ENCODE assay signal across 19 cellular contexts in genomic region chr17:71427801-71428200, GRCh38.
DNase-seq lines count a peak whose midpoint lies in the region; ATAC-seq and TF ChIP-seq lines count a peak whose summit lies in the region.
"Had no signal": no experiment of that assay in that cellular context is flagged by ENCODE, and none has a peak within 500 bp of the region (broad histone marks: within the 10 kb centered on the region; RNA-seq: fewer than 3 reads in every experiment).

No MANE protein-coding gene starts in this region.

- no TSS peak for BruUV-seq in HCT116 (replicated peaks; lab: Mats Ljungman, UMichigan)

- CTCF ChIA-PET in HCT116 (lab: Charles Lee): no interaction called here
- CTCF ChIA-PET in activated naive CD4-positive, alpha-beta T cell treated with anti-CD3 and anti-CD28 coated beads, Interleukin-2, amount 10 ng/mL, durations not matched to agents 7 days and 5 days (lab: Charles Lee): interaction anchor here (0.6 kb wide), 1 partner anchor 67 kb away, joined by 3 read pairs; no protein-coding TSS in a partner anchor
- CTCF ChIA-PET in activated CD8-positive, alpha-beta T cell treated with anti-CD3 and anti-CD28 coated beads for 36 hours (lab: Charles Lee): no interaction called here

- H4K20me1 ChIP-seq in DND-41 (ENCODE audit: insufficient read depth, low read length) (no peaks in the 10 kb centered on the region), HCT116 (ENCODE audit: insufficient read depth) (no peaks in the 10 kb centered on the region)

- H3K9me2 ChIP-seq in HCT116 (ENCODE audit: insufficient read depth): no peaks in the 10 kb centered on the region

- H2AFZ ChIP-seq in DND-41 (ENCODE audit: low read depth, low read length): no peak overlapping the region
- H2AFZ ChIP-seq in HCT116 (ENCODE audit: low read depth, low read length, poor library complexity, severe bottlenecking): peak overlapping the region; percentile 10

- no peak overlapping the region for H3K9ac ChIP-seq in DND-41 (ENCODE audit: low read depth, low read length)
- no peak overlapping the region for H3K9ac ChIP-seq in HCT116 (ENCODE audit: low read length)

- H3K4me3 ChIP-seq in DND-41 (ENCODE audit: low read depth in 1 of 2, low read length in 2 of 2): no peak overlapping the region
- no peak overlapping the region for H3K4me3 ChIP-seq in HCT116 (replicated peaks in 1 of 2; ENCODE audit: low read depth in 1 of 2, low read length in 2 of 2)
- H3K4me3 ChIP-seq in RWPE2 (ENCODE audit: severe bottlenecking): no peak overlapping the region
- H3K4me3 ChIP-seq: K562, Peyer's patch had no signal

- TF ChIP-seq RAD21 in HCT116 (IDR thresholded peaks at IDR 0.05; ENCODE audit: low read depth): 0 out of 2 replicates have a peak, but pooled peaks have one; percentile 3

- H3K9me3 ChIP-seq in DND-41 (ENCODE audit: insufficient read depth, low read length, severe bottlenecking) (peaks cover 6% of the 10 kb centered on the region), HCT116 (ENCODE audit: control insufficient read depth in 1 of 2, insufficient read depth in 1 of 2, low read depth in 1 of 2, low read length in 2 of 2) (peaks cover 0 to 5% of the 10 kb centered on the region in 2 experiments; a peak in 1 of 4 replicates), RWPE2 (ENCODE audit: severe bottlenecking) (peaks cover 4% of the 10 kb centered on the region)
- H3K9me3 ChIP-seq: Caco-2 had no signal

- H3K27ac ChIP-seq in DND-41 (ENCODE audit: low read length) (0 out of 2 replicates have a peak overlapping the region, but pooled peaks have one; percentile 16), HCT116 (ENCODE audit: low read depth, low read length) (no peak overlapping the region), RWPE2 (ENCODE audit: poor library complexity, severe bottlenecking) (peak overlapping the region; percentile 12), foreskin keratinocyte (peak overlapping the region; percentile 96)
- H3K27ac ChIP-seq: Peyer's patch had no signal

- ATAC-seq in DND-41 (ENCODE audit: insufficient read depth, low read depth): no peak
- ATAC-seq in HCT116: no peak
- ATAC-seq in RWPE2 (ENCODE audit: low read depth): no peak
- ATAC-seq in foreskin keratinocyte: no peak
- no peak for ATAC-seq in activated CD8-positive, alpha-beta T cell treated with anti-CD3 and anti-CD28 coated beads for 36 hours
- ATAC-seq: K562, Right ventricle myocardium inferior had no signal

- H3K27ac Mint-ChIP-seq in activated naive CD4-positive, alpha-beta T cell treated with anti-CD3 and anti-CD28 coated beads, Interleukin-2, amount 10 ng/mL, durations not matched to agents 7 days and 5 days: no peak overlapping the region
- no peak overlapping the region for H3K27ac Mint-ChIP-seq in activated CD8-positive, alpha-beta T cell treated with anti-CD3 and anti-CD28 coated beads for 36 hours
- H3K27ac Mint-ChIP-seq: CD4-positive, CD25-positive, alpha-beta regulatory T cell; HFFc6 had no signal

- H3K4me1 Mint-ChIP-seq in activated naive CD4-positive, alpha-beta T cell treated with anti-CD3 and anti-CD28 coated beads, Interleukin-2, amount 10 ng/mL, durations not matched to agents 7 days and 5 days: no peaks in the 10 kb centered on the region
- H3K4me1 Mint-ChIP-seq in activated CD8-positive, alpha-beta T cell treated with anti-CD3 and anti-CD28 coated beads for 36 hours (ENCODE audit: low read depth): no peaks in the 10 kb centered on the region
- H3K4me1 Mint-ChIP-seq: CD4-positive, CD25-positive, alpha-beta regulatory T cell had no signal

- H3K4me2 ChIP-seq in DND-41 (ENCODE audit: insufficient read depth, low read length) (no peak overlapping the region), HCT116 (ENCODE audit: low read length) (no peak overlapping the region)

- H3K36me3 ChIP-seq in DND-41 (ENCODE audit: insufficient read depth, low read length) (no peaks in the 10 kb centered on the region), HCT116 (ENCODE audit: control insufficient read depth in 1 of 2, insufficient read depth in 2 of 2, low read length in 2 of 2) (peaks cover 0 to 8% of the 10 kb centered on the region in 2 experiments; a peak in 1 of 4 replicates), RWPE2 (ENCODE audit: low read depth) (no peaks in the 10 kb centered on the region)
- H3K36me3 ChIP-seq: Peyer's patch had no signal

- H3K4me1 ChIP-seq in DND-41 (ENCODE audit: insufficient read depth, low read length) (peaks cover 33% of the 10 kb centered on the region), HCT116 (ENCODE audit: control insufficient read depth in 1 of 2, insufficient read depth in 2 of 2, low read length in 2 of 2) (peaks cover 19 to 31% of the 10 kb centered on the region in 2 experiments), RWPE2 (ENCODE audit: insufficient read depth, poor library complexity, severe bottlenecking) (peaks cover 37% of the 10 kb centered on the region), foreskin keratinocyte (peaks cover 33% of the 10 kb centered on the region)
- H3K4me1 ChIP-seq: Caco-2, Peyer's patch had no signal

- DNase-seq in DND-41: no peak
- no peak for DNase-seq in HCT116 (ENCODE audit: low read depth, low spot score)
- DNase-seq in RWPE2 (ENCODE audit: low spot score): no peak
- DNase-seq in foreskin keratinocyte: no peak
- no peak for DNase-seq in activated naive CD4-positive, alpha-beta T cell treated with anti-CD3 and anti-CD28 coated beads, Interleukin-2, amount 10 ng/mL, durations not matched to agents 7 days and 5 days
- no peak for DNase-seq in activated CD8-positive, alpha-beta T cell treated with anti-CD3 and anti-CD28 coated beads for 36 hours
- DNase-seq in NCI-H1092 (lab: John Stamatoyannopoulos, UW): no peak
- DNase-seq: Caco-2; CD4-positive, CD25-positive, alpha-beta regulatory T cell; DMS153; HFFc6; NCI-H1092 treated with DMSO at 0.1 percent for 48 hours; NCI-H1436 treated with DMSO at 0.1 percent for 48 hours; NCI-H1930; NCI-H774; NK-92 treated with Interleukin-12 subunit alpha and Interleukin-12 subunit beta, amount 100 ng/mL, for 24 hours; Peyer's patch had no signal

- POLR2A ChIA-PET in HCT116 (lab: Charles Lee): no interaction called here
- POLR2A ChIA-PET in activated CD8-positive, alpha-beta T cell treated with anti-CD3 and anti-CD28 coated beads for 36 hours (lab: Charles Lee): no interaction called here

- no peak overlapping the region for H3K4me3 Mint-ChIP-seq in activated naive CD4-positive, alpha-beta T cell treated with anti-CD3 and anti-CD28 coated beads, Interleukin-2, amount 10 ng/mL, durations not matched to agents 7 days and 5 days
- no peak overlapping the region for H3K4me3 Mint-ChIP-seq in activated CD8-positive, alpha-beta T cell treated with anti-CD3 and anti-CD28 coated beads for 36 hours
- H3K4me3 Mint-ChIP-seq: CD4-positive, CD25-positive, alpha-beta regulatory T cell; HFFc6 had no signal

- intact Hi-C loops in HCT116 (cut with micrococcal nuclease): loop anchor here (10.0 kb wide), 1 partner anchor 57 kb away; no protein-coding TSS in a partner anchor
- intact Hi-C loops in activated CD8-positive, alpha-beta T cell treated with anti-CD3 and anti-CD28 coated beads for 36 hours (cut with micrococcal nuclease): no loop called here

- H3K79me2 ChIP-seq in DND-41 (ENCODE audit: insufficient read depth, low read length) (no peaks in the 10 kb centered on the region), HCT116 (ENCODE audit: insufficient read depth, low read length) (no peaks in the 10 kb centered on the region)

- TF ChIP-seq CTCF in DND-41 (IDR thresholded peaks at IDR 0.05; ENCODE audit: borderline replicate concordance, extremely low read depth, low read length, poor library complexity, severe bottlenecking) (no peak), HCT116 (IDR thresholded peaks at IDR 0.05 in 2 of 3, conservative IDR thresholded peaks at IDR 0.05 in 1 of 3; ENCODE audit: borderline replicate concordance in 1 of 3, insufficient read depth in 1 of 3, low read depth in 2 of 3, low read length in 2 of 3) (no peak), RWPE2 (IDR thresholded peaks at IDR 0.05; ENCODE audit: poor library complexity, severe bottlenecking) (no peak), foreskin keratinocyte (conservative IDR thresholded peaks at IDR 0.05) (no peak)
- no peak for TF ChIP-seq CTCF in activated CD8-positive, alpha-beta T cell treated with anti-CD3 and anti-CD28 coated beads for 36 hours (IDR thresholded peaks at IDR 0.05)

- H3K27me3 Mint-ChIP-seq in activated naive CD4-positive, alpha-beta T cell treated with anti-CD3 and anti-CD28 coated beads, Interleukin-2, amount 10 ng/mL, durations not matched to agents 7 days and 5 days: no peaks in the 10 kb centered on the region
- H3K27me3 Mint-ChIP-seq in activated CD8-positive, alpha-beta T cell treated with anti-CD3 and anti-CD28 coated beads for 36 hours: no peaks in the 10 kb centered on the region
- H3K27me3 Mint-ChIP-seq: CD4-positive, CD25-positive, alpha-beta regulatory T cell had no signal

- TF ChIP-seq POLR2A in HCT116 (IDR thresholded peaks at IDR 0.05; ENCODE audit: borderline replicate concordance, extremely low read depth, insufficient read depth, insufficient read length): no peak

- H3K9me3 Mint-ChIP-seq in activated naive CD4-positive, alpha-beta T cell treated with anti-CD3 and anti-CD28 coated beads, Interleukin-2, amount 10 ng/mL, durations not matched to agents 7 days and 5 days: peaks cover 12% of the 10 kb centered on the region
- peaks cover 10% of the 10 kb centered on the region for H3K9me3 Mint-ChIP-seq in activated CD8-positive, alpha-beta T cell treated with anti-CD3 and anti-CD28 coated beads for 36 hours

- no peaks in the 10 kb centered on the region for H3K36me3 Mint-ChIP-seq in activated naive CD4-positive, alpha-beta T cell treated with anti-CD3 and anti-CD28 coated beads, Interleukin-2, amount 10 ng/mL, durations not matched to agents 7 days and 5 days
- H3K36me3 Mint-ChIP-seq in activated CD8-positive, alpha-beta T cell treated with anti-CD3 and anti-CD28 coated beads for 36 hours (ENCODE audit: low read depth): no peaks in the 10 kb centered on the region
- H3K36me3 Mint-ChIP-seq: CD4-positive, CD25-positive, alpha-beta regulatory T cell had no signal

- H3K27me3 ChIP-seq in DND-41 (ENCODE audit: insufficient read depth, low read length, poor library complexity): no peaks in the 10 kb centered on the region
- no peaks in the 10 kb centered on the region for H3K27me3 ChIP-seq in HCT116 (ENCODE audit: insufficient read depth, low read length)
- H3K27me3 ChIP-seq in RWPE2 (ENCODE audit: insufficient read depth, poor library complexity, severe bottlenecking): no peaks in the 10 kb centered on the region
- H3K27me3 ChIP-seq in foreskin keratinocyte: no peaks in the 10 kb centered on the region
- H3K27me3 ChIP-seq: Peyer's patch had no signal

- RAD21 ChIA-PET in HCT116 (lab: Charles Lee; ENCODE audit: low non-redundant PET in 1 of 2, low total read pairs in 2 of 2, uncharacterized antibody in 2 of 2, unreplicated experiment in 2 of 2): no interaction called here

TF ChIP-seq in HCT116, 20 proteins besides CTCF, POLR2A, EP300 and RAD21 (continues in another document):
- TF ChIP-seq SRF (IDR thresholded peaks at IDR 0.05; ENCODE audit: low read depth): no peak
